14 cellular contexts compared by ENCODE assay signal in genomic region chr15:90750186-90750585, GRCh38. TPM values are rescaled to one million over a fixed set of nuclear protein-coding genes. Genes with fewer than 3 reads are reported as not detected.
DNase-seq lines count a peak whose midpoint lies in the region; ATAC-seq and TF ChIP-seq lines count a peak whose summit lies in the region.
"Had no signal": no experiment of that assay in that cellular context is flagged by ENCODE, and none has a peak within 500 bp of the region (broad histone marks: within the 10 kb centered on the region; RNA-seq: fewer than 3 reads in every experiment).

No MANE protein-coding gene starts in this region.

- no peaks in the 10 kb centered on the region for H3K9me3 Mint-ChIP-seq in CD4-positive, alpha-beta memory T cell

- H3K36me3 Mint-ChIP-seq in CD4-positive, alpha-beta memory T cell = peaks cover 14 to 27% of the 10 kb centered on the region in 2 donors

- H3K79me2 ChIP-seq in hepatocyte (no peaks in the 10 kb centered on the region), OCI-LY7 (ENCODE audit: insufficient read depth, low read depth, low read length) (peaks cover 28% of the 10 kb centered on the region)

- peak overlapping the region in 1 of 2 donors; percentile 7 for H3K4me3 ChIP-seq in CD4-positive, alpha-beta memory T cell (ENCODE audit: low read length in 2 of 2)
- H3K4me3 ChIP-seq in hepatocyte (no peak overlapping the region), OCI-LY7 (ENCODE audit: low read depth, low read length, poor library complexity, severe bottlenecking) (no peak overlapping the region)
- H3K4me3 ChIP-seq: body of pancreas, esophagus muscularis mucosa, upper lobe of left lung had no signal

- POLR2A ChIA-PET in CD4-positive, alpha-beta memory T cell (lab: Charles Lee; ENCODE audit: partially characterized antibody) = no interaction called here
- POLR2A ChIA-PET in OCI-LY7 (lab: Charles Lee) = interaction anchor here (0.6 to 1.1 kb wide), 3 partner anchors 9 to 33 kb away, joined by 3 read pairs; partner anchors contain the start of gene BLM

- H3K4me1 Mint-ChIP-seq in CD4-positive, alpha-beta memory T cell = peaks cover 0 to 15% (median 9%) of the 10 kb centered on the region in 4 donors

- DNase-seq in CD4-positive, alpha-beta memory T cell = peak in 3 of 5 donors; percentile 5 to 51 (median 13)
- DNase-seq in T-helper 2 cell (peak in 3 of 5 experiments; percentile 5 to 79 (median 15)), hepatocyte (ENCODE audit: low spot score) (no peak), left colon (no peak), OCI-LY7 (ENCODE audit: low spot score) (no peak), LoVo (ENCODE audit: low spot score) (no peak)
- DNase-seq: Caco-2, NCI-H1417, PC-3 had no signal

- no peaks in the 10 kb centered on the region for H3K27me3 ChIP-seq in CD4-positive, alpha-beta memory T cell (ENCODE audit: insufficient read depth, low read length)
- H3K27me3 ChIP-seq in hepatocyte = no peaks in the 10 kb centered on the region
- H3K27me3 ChIP-seq: body of pancreas, esophagus muscularis mucosa, upper lobe of left lung had no signal

- no peak overlapping the region for H3K4me2 ChIP-seq in hepatocyte
- no peak overlapping the region for H3K4me2 ChIP-seq in OCI-LY7 (ENCODE audit: low read length)

- H3K9me3 ChIP-seq in CD4-positive, alpha-beta memory T cell (ENCODE audit: control insufficient read depth in 1 of 2, low read length in 2 of 2) = no peaks in the 10 kb centered on the region
- H3K9me3 ChIP-seq in hepatocyte (ENCODE audit: low read depth) (no peaks in the 10 kb centered on the region), OCI-LY7 (ENCODE audit: low read length) (no peaks in the 10 kb centered on the region)
- H3K9me3 ChIP-seq: body of pancreas, Caco-2, esophagus muscularis mucosa, upper lobe of left lung had no signal

- no peak for TF ChIP-seq CTCF in hepatocyte (IDR thresholded peaks at IDR 0.05; ENCODE audit: poor library complexity)
- no peak for TF ChIP-seq CTCF in OCI-LY7 (conservative IDR thresholded peaks at IDR 0.05; ENCODE audit: low read length)

- H3K4me1 ChIP-seq in CD4-positive, alpha-beta memory T cell (ENCODE audit: insufficient read depth, low read length) = peaks cover 13% of the 10 kb centered on the region
- no peaks in the 10 kb centered on the region for H3K4me1 ChIP-seq in hepatocyte (ENCODE audit: insufficient read depth)
- no peaks in the 10 kb centered on the region for H3K4me1 ChIP-seq in OCI-LY7 (ENCODE audit: insufficient read depth, low read length, poor library complexity, severe bottlenecking)
- H3K4me1 ChIP-seq: Caco-2, esophagus muscularis mucosa, upper lobe of left lung had no signal

- H3K27ac ChIP-seq in CD4-positive, alpha-beta memory T cell (ENCODE audit: low read depth, low read length) = no peak overlapping the region
- H3K27ac ChIP-seq in hepatocyte (no peak overlapping the region), OCI-LY7 (ENCODE audit: low read depth, low read length, poor library complexity, severe bottlenecking) (no peak overlapping the region)
- H3K27ac ChIP-seq: body of pancreas, esophagus muscularis mucosa, upper lobe of left lung had no signal

- H3K9me2 ChIP-seq in hepatocyte (replicated peaks; ENCODE audit: insufficient read depth) = no peaks in the 10 kb centered on the region
- H3K9me2 ChIP-seq in OCI-LY7 (ENCODE audit: insufficient read depth, low read length) = no peaks in the 10 kb centered on the region

- H3K36me3 ChIP-seq in CD4-positive, alpha-beta memory T cell (ENCODE audit: insufficient read depth, low read length) = no peaks in the 10 kb centered on the region
- H3K36me3 ChIP-seq in hepatocyte (replicated peaks; ENCODE audit: insufficient read depth, low read depth) (no peaks in the 10 kb centered on the region), OCI-LY7 (ENCODE audit: insufficient read depth, low read length) (peaks cover 74% of the 10 kb centered on the region)
- H3K36me3 ChIP-seq: esophagus muscularis mucosa, upper lobe of left lung had no signal

- peak; percentile 75 for ATAC-seq in GM21723 (IDR thresholded peaks at IDR 0.05; ENCODE audit: unreplicated experiment)
- ATAC-seq in left colon = no peak
- ATAC-seq in HG02970 (IDR thresholded peaks at IDR 0.05; ENCODE audit: low FRiP score, unreplicated experiment) = no peak
- ATAC-seq: body of pancreas, PC-3 had no signal

- CTCF ChIA-PET in CD4-positive, alpha-beta memory T cell (lab: Charles Lee; ENCODE audit: partially characterized antibody) = no interaction called here
- CTCF ChIA-PET in OCI-LY7 (lab: Charles Lee; ENCODE audit: unreplicated experiment) = no interaction called here

- no peaks in the 10 kb centered on the region for H3K27me3 Mint-ChIP-seq in CD4-positive, alpha-beta memory T cell

- no TSS peak for BruUV-seq in OCI-LY7 (replicated peaks; lab: Mats Ljungman, UMichigan)

- intact Hi-C loops in CD4-positive, alpha-beta memory T cell (cut with micrococcal nuclease) = no loop called here
- intact Hi-C loops in left colon (cut with DNase I, micrococcal nuclease) = no loop called here
- intact Hi-C loops in OCI-LY7 (cut with micrococcal nuclease; ENCODE audit: unreplicated experiment) = loop anchor here (2.0 kb wide), 1 partner anchor 21 kb away; no protein-coding TSS in a partner anchor

- 87% methylated on average over 7 of the region's 7 CpGs for WGBS in hepatocyte (ENCODE audit: low lambda C conversion rate, missing lambda C conversion rate)

- H3K4me3 Mint-ChIP-seq in CD4-positive, alpha-beta memory T cell = peak overlapping the region in 7 of 8 donors; percentile 26 to 73 (median 52)

- H2AFZ ChIP-seq in hepatocyte (peak overlapping the region; percentile 6), OCI-LY7 (ENCODE audit: low read length) (no peak overlapping the region)

- H4K20me1 ChIP-seq in hepatocyte (ENCODE audit: insufficient read depth, poor library complexity, severe bottlenecking) (no peaks in the 10 kb centered on the region), OCI-LY7 (ENCODE audit: insufficient read depth, low read length) (no peaks in the 10 kb centered on the region)

- peak overlapping the region in 4 of 7 donors; percentile 45 to 57 (median 50) for H3K27ac Mint-ChIP-seq in CD4-positive, alpha-beta memory T cell

RNA-seq across cellular contexts. Expression of gene BLM, which starts 33.0 kb away (rescaled TPM):
- 1 to 10 TPM; 6.5 to 8.9 TPM for total RNA-seq in CD4-positive, alpha-beta memory T cell
- polyA plus RNA-seq in CD4-positive, alpha-beta memory T cell = 1 to 10 TPM; 1.2 to 5.5 TPM
- total RNA-seq in hepatocyte (3.5 and 4.3 TPM in 2 replicates), left colon (1 to 10 TPM; 3.3 to 3.6 TPM), OCI-LY7 (2022) (51.8 and 55.4 TPM in 2 replicates)
- polyA plus RNA-seq in hepatocyte = 1.7 and 2.9 TPM in 2 replicates
- 47.1 and 52.8 TPM in 2 replicates for total RNA-seq in OCI-LY7 (2014; rRNA removed; shearing (Covaris generic))

Comparison
In these comparisons a context has a peak if more than half of its experiments do, and no peak if none do; other contexts are left out.
1. DNase-seq: peak in CD4-positive, alpha-beta memory T cell (3 of 5) and T-helper 2 cell (3 of 5); none in hepatocyte (single experiment), left colon (0 of 2), OCI-LY7 (single experiment) and LoVo (single experiment).